ENCODE assay signal across 32 cellular contexts in the genomic region with DNA sequence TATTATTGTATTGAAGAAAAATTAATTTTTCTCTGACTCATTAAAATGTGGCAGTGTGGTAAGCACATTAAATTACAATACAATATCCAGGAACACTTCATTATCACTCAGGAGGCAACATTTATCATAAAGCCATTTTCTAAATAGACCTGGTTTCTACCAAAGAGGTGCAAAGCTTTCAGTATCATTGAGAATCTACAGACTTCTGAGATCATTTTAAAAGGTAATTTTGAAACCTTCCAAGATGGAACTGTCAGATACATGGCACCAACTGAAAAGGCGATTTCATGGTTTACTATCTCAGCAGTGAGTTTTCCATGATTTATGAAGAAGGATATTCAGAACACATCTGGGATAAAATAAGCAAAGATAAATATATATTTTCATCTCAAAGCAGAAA.
"Had no signal": no experiment of that assay in that cellular context is flagged by ENCODE, and none has a peak within 500 bp of the region (broad histone marks: within the 10 kb centered on the region; RNA-seq: fewer than 3 reads in every experiment).

No MANE protein-coding gene starts in this region.

- H3K27ac ChIP-seq: body of pancreas, foreskin keratinocyte, gastrocnemius medialis, heart left ventricle, WERI-Rb-1 had no signal

- H3K36me3 ChIP-seq: gastrocnemius medialis, WERI-Rb-1 had no signal

- DNase-seq: activated B cell treated with CpG ODN at 0.5 μM for 24 hours; activated CD4-positive, alpha-beta memory T cell treated with anti-CD3 and anti-CD28 coated beads for 36 hours; activated CD4-positive, alpha-beta T cell treated with anti-CD3 and anti-CD28 coated beads, Interleukin-2, amount 10 ng/mL, durations not matched to agents 24 days and 14 days; activated CD8-positive, alpha-beta memory T cell treated with anti-CD3 and anti-CD28 coated beads, Interleukin-2, amount 10 ng/mL, durations not matched to agents 7 days and 5 days; activated CD8-positive, alpha-beta memory T cell treated with anti-CD3 and anti-CD28 coated beads, Interleukin-2, amount 50 U/mL, for 4 hours; activated CD8-positive, alpha-beta T cell treated with anti-CD3 and anti-CD28 coated beads, Interleukin-2, amount 10 ng/mL, durations not matched to agents 7 days and 5 days; activated effector memory CD4-positive, alpha-beta T cell treated with anti-CD3 and anti-CD28 coated beads, Interleukin-2, amount 50 U/mL, for 16 hours; activated naive CD4-positive, alpha-beta T cell treated with anti-CD3 and anti-CD28 coated beads, Interleukin-2, amount 10 ng/mL, durations not matched to agents 7 days and 5 days; activated T-cell treated with anti-CD3 and anti-CD28 coated beads, Interleukin-2, amount 50 U/mL, for 1 hour; activated T-cell treated with anti-CD3 and anti-CD28 coated beads, Interleukin-2, amount 50 U/mL, for 48 hours; amniotic stem cell; anterior cingulate cortex; body of pancreas; caudate nucleus; cortex of kidney; dermis blood vessel endothelial cell; effector CD4-positive, alpha-beta T cell; effector memory CD8-positive, alpha-beta T cell; erythroblast; foreskin keratinocyte; gastrocnemius medialis; glutamatergic neuron; heart left ventricle; T-helper 17 cell; T1000; WERI-Rb-1 had no signal

- H3K4me3 ChIP-seq: body of pancreas, esophagus muscularis mucosa, gastrocnemius medialis, heart left ventricle had no signal

- ATAC-seq: activated CD4-positive, CD25-positive, alpha-beta regulatory T cell treated with anti-CD3 and anti-CD28 coated beads, Interleukin-2, amount 50 U/mL, for 24 hours; activated CD8-positive, alpha-beta memory T cell treated with anti-CD3 and anti-CD28 coated beads, Interleukin-2, amount 10 ng/mL, durations not matched to agents 7 days and 5 days; activated CD8-positive, alpha-beta T cell treated with anti-CD3 and anti-CD28 coated beads, Interleukin-2, amount 10 ng/mL, durations not matched to agents 7 days and 5 days; body of pancreas; effector memory CD8-positive, alpha-beta T cell; foreskin keratinocyte; gastrocnemius medialis; heart left ventricle; T-helper 17 cell had no signal

- H3K36me3 Mint-ChIP-seq: activated CD4-positive, alpha-beta memory T cell treated with anti-CD3 and anti-CD28 coated beads for 36 hours; activated CD8-positive, alpha-beta memory T cell treated with anti-CD3 and anti-CD28 coated beads, Interleukin-2, amount 10 ng/mL, durations not matched to agents 7 days and 5 days; activated naive CD4-positive, alpha-beta T cell treated with anti-CD3 and anti-CD28 coated beads, Interleukin-2, amount 10 ng/mL, durations not matched to agents 7 days and 5 days; activated naive CD8-positive, alpha-beta T cell had no signal

- H3K27ac Mint-ChIP-seq: activated B cell treated with CpG ODN at 0.5 μM for 24 hours; activated CD4-positive, alpha-beta memory T cell treated with anti-CD3 and anti-CD28 coated beads for 36 hours; activated CD4-positive, alpha-beta T cell treated with anti-CD3 and anti-CD28 coated beads, Interleukin-2, amount 10 ng/mL, durations not matched to agents 24 days and 14 days; activated CD8-positive, alpha-beta memory T cell treated with anti-CD3 and anti-CD28 coated beads, Interleukin-2, amount 10 ng/mL, durations not matched to agents 7 days and 5 days; activated CD8-positive, alpha-beta T cell treated with anti-CD3 and anti-CD28 coated beads, Interleukin-2, amount 10 ng/mL, durations not matched to agents 7 days and 5 days; activated naive CD4-positive, alpha-beta T cell treated with anti-CD3 and anti-CD28 coated beads, Interleukin-2, amount 10 ng/mL, durations not matched to agents 7 days and 5 days; activated naive CD8-positive, alpha-beta T cell; activated T-helper 1 cell treated with anti-CD3 and anti-CD28 coated beads, Interleukin-12 subunit alpha, Interleukin-12 subunit beta, Interleukin-2, Interleukin-4 antibody, amounts not matched to agents 30 ng/mL and 10 ng/mL and 1 ng/mL, durations not matched to agents 14 hours and 24 hours and 36 hours; activated T-helper 2 cell treated with anti-CD3 and anti-CD28 coated beads, Interferon-gamma antibody, Interleukin-2, Interleukin-4, amounts not matched to agents 10 μg/mL and 5 μg/mL and 100 μg/mL, durations not matched to agents 14 hours and 24 hours and 36 hours; effector memory CD8-positive, alpha-beta T cell; T-helper 17 cell; T-helper 2 cell treated with Interferon-gamma antibody and Interleukin-4, amounts not matched to agents 5 μg/mL and 100 μg/mL, for 36 hours had no signal

- H3K27me3 ChIP-seq: body of pancreas, esophagus muscularis mucosa, foreskin keratinocyte, gastrocnemius medialis, heart left ventricle had no signal

- H3K9me3 Mint-ChIP-seq: activated CD4-positive, alpha-beta memory T cell treated with anti-CD3 and anti-CD28 coated beads for 36 hours; activated CD4-positive, alpha-beta T cell treated with anti-CD3 and anti-CD28 coated beads, Interleukin-2, amount 10 ng/mL, durations not matched to agents 24 days and 14 days; activated naive CD4-positive, alpha-beta T cell treated with anti-CD3 and anti-CD28 coated beads, Interleukin-2, amount 10 ng/mL, durations not matched to agents 7 days and 5 days; activated T-helper 2 cell treated with anti-CD3 and anti-CD28 coated beads, Interferon-gamma antibody, Interleukin-2, Interleukin-4, amounts not matched to agents 10 μg/mL and 5 μg/mL and 100 μg/mL, durations not matched to agents 14 hours and 24 hours and 36 hours; T-helper 2 cell treated with Interferon-gamma antibody and Interleukin-4, amounts not matched to agents 5 μg/mL and 100 μg/mL, for 36 hours had no signal

- H3K4me1 ChIP-seq: body of pancreas, foreskin keratinocyte, heart left ventricle had no signal

- H3K9me3 ChIP-seq: body of pancreas, esophagus muscularis mucosa, gastrocnemius medialis, heart left ventricle had no signal
